In the genomic region with DNA sequence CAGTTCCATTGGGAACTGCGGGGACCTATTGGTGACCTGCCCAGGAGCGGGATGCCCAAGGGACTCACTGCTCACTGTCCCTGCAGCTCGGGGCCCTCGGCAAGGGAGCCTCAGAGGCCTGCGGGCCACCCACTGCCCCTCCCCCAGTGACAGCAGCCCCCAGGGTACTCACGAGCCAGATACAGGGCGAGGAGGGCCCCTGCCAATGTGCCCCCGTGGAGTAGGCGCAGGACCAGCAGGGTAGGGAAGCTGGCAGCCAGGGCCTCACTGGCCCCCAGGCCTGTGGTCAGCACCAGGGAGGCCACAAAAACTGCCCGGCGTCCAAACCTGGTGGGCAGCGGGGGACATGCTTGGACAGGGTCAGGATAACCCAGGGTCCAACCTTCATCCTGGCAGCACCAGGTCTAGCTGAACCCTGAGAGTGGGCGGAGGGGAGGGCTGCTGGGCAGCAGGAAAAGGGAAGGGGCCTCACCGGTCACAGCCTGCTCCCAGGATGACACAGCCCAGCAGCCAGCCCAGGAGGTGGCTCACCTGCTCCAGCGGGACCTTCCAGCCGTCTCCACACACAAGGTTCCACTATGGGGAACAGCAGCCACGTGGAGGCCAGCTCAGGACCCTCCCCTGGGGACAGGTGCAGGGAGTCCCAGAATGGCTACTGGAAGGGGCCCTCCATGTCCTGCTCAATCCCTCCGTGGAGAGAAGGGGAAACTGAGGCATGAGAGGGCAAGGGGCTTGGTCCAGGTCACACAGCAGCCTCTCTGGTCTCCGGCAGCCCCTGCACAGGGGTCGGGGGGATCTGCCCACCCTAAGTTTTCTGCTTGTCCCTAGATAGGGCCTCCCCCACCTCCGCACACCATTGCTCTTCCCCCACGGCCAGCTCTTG, we compare ENCODE assay signal across 23 cellular contexts. TPM values are rescaled to one million over a fixed set of nuclear protein-coding genes. Genes with fewer than 3 reads are reported as not detected.
DNase-seq lines count a peak whose midpoint lies in the region; ATAC-seq, FAIRE-seq and TF ChIP-seq lines count a peak whose summit lies in the region.
"Had no signal": no experiment of that assay in that cellular context is flagged by ENCODE, and none has a peak within 500 bp of the region (broad histone marks: within the 10 kb centered on the region; RNA-seq: fewer than 3 reads in every experiment).

No MANE protein-coding gene starts in this region.

- H3K79me2 ChIP-seq in OCI-LY3 (ENCODE audit: low read length), result no peaks in the 10 kb centered on the region

- H3K9me3 ChIP-seq in OCI-LY3 (ENCODE audit: insufficient read depth, low read length) (no peaks in the 10 kb centered on the region), kidney (ENCODE audit: control insufficient read depth in 1 of 2, low read length in 2 of 2) (no peaks in the 10 kb centered on the region), upper lobe of right lung (no peaks in the 10 kb centered on the region)
- H3K9me3 ChIP-seq: thyroid gland had no signal

- no peak for TF ChIP-seq CTCF in OCI-LY3 (IDR thresholded peaks at IDR 0.05; ENCODE audit: low read depth, low read length)
- no peak for TF ChIP-seq CTCF in kidney (IDR thresholded peaks at IDR 0.05; ENCODE audit: borderline replicate concordance, extremely low read depth, insufficient read depth)
- no peak for TF ChIP-seq CTCF in upper lobe of right lung (IDR thresholded peaks at IDR 0.05)

- H4K20me1 ChIP-seq in OCI-LY3 (ENCODE audit: insufficient read depth, low read length), result no peaks in the 10 kb centered on the region

- 0 out of 2 replicates have a peak overlapping the region, but pooled peaks have one; percentile 16 for H3K4me3 ChIP-seq in OCI-LY3 (ENCODE audit: low read length)
- no peak overlapping the region for H3K4me3 ChIP-seq in kidney (ENCODE audit: low read length in 2 of 2)
- peak overlapping the region; percentile 40 for H3K4me3 ChIP-seq in upper lobe of right lung
- H3K4me3 ChIP-seq: thyroid gland had no signal

- DNase-seq in activated CD4-positive, alpha-beta T cell treated with anti-CD3 and anti-CD28 coated beads, Interleukin-2, amount 10 ng/mL, durations not matched to agents 24 days and 14 days, result no peak
- no peak for DNase-seq in activated CD4-positive, alpha-beta T cell treated with anti-CD3 and anti-CD28 coated beads, Interleukin-2, amount 50 U/mL, for 4 hours
- DNase-seq in kidney, result peak; percentile 70
- DNase-seq in upper lobe of right lung, result peak; percentile 65
- DNase-seq in activated T-cell treated with anti-CD3 and anti-CD28 coated beads for 4 hours, result no peak
- no peak for DNase-seq in SW480 (ENCODE audit: low spot score)
- no peak for DNase-seq in NOMO-1 treated with dmso at 0.1 percent for 144 hours (lab: John Stamatoyannopoulos, UW; ENCODE audit: unreplicated experiment)
- DNase-seq: activated CD4-positive, alpha-beta T cell treated with anti-CD3 and anti-CD28 coated beads, Interleukin-2, amount 50 U/mL, for 48 hours; activated naive CD8-positive, alpha-beta T cell treated with anti-CD3 and anti-CD28 coated beads for 36 hours; activated T-cell treated with anti-CD3 and anti-CD28 coated beads, Interleukin-2, amount 50 U/mL, for 24 hours; NCI-H1694; thyroid gland had no signal

- H3K27ac Mint-ChIP-seq in activated CD4-positive, alpha-beta T cell treated with anti-CD3 and anti-CD28 coated beads, Interleukin-2, amount 10 ng/mL, durations not matched to agents 24 days and 14 days, result no peak overlapping the region
- H3K27ac Mint-ChIP-seq: activated naive CD8-positive, alpha-beta T cell treated with anti-CD3 and anti-CD28 coated beads for 36 hours; activated T-cell treated with anti-CD3 and anti-CD28 coated beads, Interleukin-2, amount 50 U/mL, for 24 hours; dendritic cell treated with granulocyte-macrophage colony-stimulating factor and Interleukin-4, amounts not matched to agents 40 ng/mL and 50 ng/mL, for 4 days had no signal

- H3K27ac ChIP-seq in OCI-LY3 (ENCODE audit: low read length) (no peak overlapping the region), kidney (ENCODE audit: low read depth in 2 of 2, low read length in 2 of 2) (no peak overlapping the region), upper lobe of right lung (peak overlapping the region; percentile 65)
- H3K27ac ChIP-seq: C4-2B, thyroid gland had no signal

- H3K9me3 Mint-ChIP-seq in activated CD4-positive, alpha-beta T cell treated with anti-CD3 and anti-CD28 coated beads, Interleukin-2, amount 10 ng/mL, durations not matched to agents 24 days and 14 days, result no peaks in the 10 kb centered on the region
- H3K9me3 Mint-ChIP-seq: activated naive CD8-positive, alpha-beta T cell treated with anti-CD3 and anti-CD28 coated beads for 36 hours; dendritic cell treated with granulocyte-macrophage colony-stimulating factor and Interleukin-4, amounts not matched to agents 40 ng/mL and 50 ng/mL, for 4 days had no signal

- intact Hi-C loops in activated CD4-positive, alpha-beta T cell treated with anti-CD3 and anti-CD28 coated beads, Interleukin-2, amount 10 ng/mL, durations not matched to agents 24 days and 14 days (cut with micrococcal nuclease), result loop anchor here (2.0 kb wide), 1 partner anchor 29 kb away; the partner anchor contains the start of gene CDH15
- intact Hi-C loops in kidney (cut with DNase I), result no loop called here
- intact Hi-C loops in upper lobe of right lung (cut with DNase I), result no loop called here

- peaks cover 5% of the 10 kb centered on the region for H3K4me1 Mint-ChIP-seq in activated CD4-positive, alpha-beta T cell treated with anti-CD3 and anti-CD28 coated beads, Interleukin-2, amount 10 ng/mL, durations not matched to agents 24 days and 14 days
- H3K4me1 Mint-ChIP-seq: activated naive CD8-positive, alpha-beta T cell treated with anti-CD3 and anti-CD28 coated beads for 36 hours had no signal

- no peak for FAIRE-seq in kidney (lab: Jason Lieb, UNC)
- FAIRE-seq: A204.1, keratinocyte had no signal

- no peak for ATAC-seq in upper lobe of right lung
- ATAC-seq: esophagus mucosa had no signal

- peaks cover 29% of the 10 kb centered on the region for H3K27me3 Mint-ChIP-seq in activated CD4-positive, alpha-beta T cell treated with anti-CD3 and anti-CD28 coated beads, Interleukin-2, amount 10 ng/mL, durations not matched to agents 24 days and 14 days

- H3K36me3 ChIP-seq in OCI-LY3 (replicated peaks; ENCODE audit: low read depth, low read length) (no peaks in the 10 kb centered on the region), kidney (ENCODE audit: control insufficient read depth in 1 of 2, insufficient read depth in 2 of 2, low read length in 2 of 2) (no peaks in the 10 kb centered on the region), upper lobe of right lung (no peaks in the 10 kb centered on the region)
- H3K36me3 ChIP-seq: thyroid gland had no signal

- no peaks in the 10 kb centered on the region for H3K27me3 ChIP-seq in OCI-LY3 (ENCODE audit: low read depth, low read length)
- H3K27me3 ChIP-seq in upper lobe of right lung, result peaks cover 43% of the 10 kb centered on the region

- H3K4me1 ChIP-seq in OCI-LY3 (ENCODE audit: low read length) (no peaks in the 10 kb centered on the region), kidney (ENCODE audit: control insufficient read depth in 1 of 2, insufficient read depth in 1 of 2, low read depth in 1 of 2, low read length in 2 of 2) (peaks cover 0 to 2% of the 10 kb centered on the region in 2 donors), upper lobe of right lung (peaks cover 4% of the 10 kb centered on the region)

- H3K9ac ChIP-seq in OCI-LY3 (ENCODE audit: low read length), result no peak overlapping the region
- H3K9ac ChIP-seq in kidney (ENCODE audit: low read length in 2 of 2), result no peak overlapping the region

- peak overlapping the region; percentile 15 for H3K4me3 Mint-ChIP-seq in activated CD4-positive, alpha-beta T cell treated with anti-CD3 and anti-CD28 coated beads, Interleukin-2, amount 10 ng/mL, durations not matched to agents 24 days and 14 days
- H3K4me3 Mint-ChIP-seq: activated naive CD8-positive, alpha-beta T cell treated with anti-CD3 and anti-CD28 coated beads for 36 hours; dendritic cell treated with granulocyte-macrophage colony-stimulating factor and Interleukin-4, amounts not matched to agents 40 ng/mL and 50 ng/mL, for 4 days had no signal

- no peaks in the 10 kb centered on the region for H3K36me3 Mint-ChIP-seq in activated CD4-positive, alpha-beta T cell treated with anti-CD3 and anti-CD28 coated beads, Interleukin-2, amount 10 ng/mL, durations not matched to agents 24 days and 14 days (ENCODE audit: low read depth)
- H3K36me3 Mint-ChIP-seq: activated naive CD8-positive, alpha-beta T cell treated with anti-CD3 and anti-CD28 coated beads for 36 hours had no signal

- H2AFZ ChIP-seq in OCI-LY3 (ENCODE audit: low read depth, low read length), result no peak overlapping the region

- H3K4me2 ChIP-seq in OCI-LY3 (ENCODE audit: low read length), result no peak overlapping the region

RNA-seq across cellular contexts. Expression of gene SLC22A31, which starts 0.9 kb away (rescaled TPM):
- 1.4 and 2.3 TPM in 2 replicates for total RNA-seq in activated CD4-positive, alpha-beta T cell treated with anti-CD3 and anti-CD28 coated beads, Interleukin-2, amount 10 ng/mL, durations not matched to agents 24 days and 14 days
- 1.8 TPM for total RNA-seq in kidney
- polyA plus RNA-seq in kidney (ENCODE audit: insufficient read depth, low read depth, low replicate concordance), result 0.47 TPM
- 136 TPM for total RNA-seq in upper lobe of right lung
- total RNA-seq: activated naive CD8-positive, alpha-beta T cell treated with anti-CD3 and anti-CD28 coated beads for 36 hours; Daoy; esophagus mucosa; glomerular endothelial cell; osteocyte; SK-MEL-5; skeletal muscle tissue had no signal
- polyA plus RNA-seq: keratinocyte had no signal

RNA-seq across cellular contexts. Expression of gene ZNF778, which starts 18.0 kb away (rescaled TPM):
- total RNA-seq in activated CD4-positive, alpha-beta T cell treated with anti-CD3 and anti-CD28 coated beads, Interleukin-2, amount 10 ng/mL, durations not matched to agents 24 days and 14 days, result 6.0 and 9.8 TPM in 2 replicates
- total RNA-seq in kidney (12.7 TPM), upper lobe of right lung (10.3 TPM)
- 2.2 TPM for polyA plus RNA-seq in kidney (ENCODE audit: insufficient read depth, low read depth, low replicate concordance)

RNA-seq across cellular contexts. Expression of gene CDH15, which starts 27.9 kb away (rescaled TPM):
- total RNA-seq in activated CD4-positive, alpha-beta T cell treated with anti-CD3 and anti-CD28 coated beads, Interleukin-2, amount 10 ng/mL, durations not matched to agents 24 days and 14 days, result not detected in 2 replicates
- total RNA-seq in kidney (0.31 TPM), upper lobe of right lung (0.43 TPM)
- 0.22 TPM for polyA plus RNA-seq in kidney (ENCODE audit: insufficient read depth, low read depth, low replicate concordance)
- total RNA-seq: activated naive CD8-positive, alpha-beta T cell treated with anti-CD3 and anti-CD28 coated beads for 36 hours; Daoy; esophagus mucosa; SK-MEL-5; thyroid gland had no signal
- polyA plus RNA-seq: keratinocyte had no signal

Comparison
In these comparisons a context has a peak if more than half of its experiments do, and no peak if none do; other contexts are left out.
1. DNase-seq: peak in kidney (single experiment) and upper lobe of right lung (single experiment); none in activated CD4-positive, alpha-beta T cell treated with anti-CD3 and anti-CD28 coated beads, Interleukin-2, amount 10 ng/mL, durations not matched to agents 24 days and 14 days (single experiment), activated CD4-positive, alpha-beta T cell treated with anti-CD3 and anti-CD28 coated beads, Interleukin-2, amount 50 U/mL, for 4 hours (0 of 2), activated T-cell treated with anti-CD3 and anti-CD28 coated beads for 4 hours (single experiment), SW480 (single experiment) and NOMO-1 treated with dmso at 0.1 percent for 144 hours (single experiment).
2. H3K4me3 ChIP-seq: peak in OCI-LY3 (single experiment) and upper lobe of right lung (single experiment); none in kidney (0 of 2).
3. RNA of gene SLC22A31, which starts 0.9 kb away (total RNA-seq): 136 TPM in upper lobe of right lung (single experiment); 1.4 to 2.3 TPM in activated CD4-positive, alpha-beta T cell treated with anti-CD3 and anti-CD28 coated beads, Interleukin-2, amount 10 ng/mL, durations not matched to agents 24 days and 14 days and 1.8 TPM in kidney (single experiment); every median in the first group is over 10 times any median in the second.